1 cellular context compared by ENCODE assay signal in genomic region chr16:9316008-9316407, GRCh38.
TF ChIP-seq lines count a peak whose summit lies in the region.

No MANE protein-coding gene starts in this region.

TF ChIP-seq in HepG2, 621 proteins besides CTCF, POLR2A, EP300 and RAD21 (continued from another document):
- TF ChIP-seq RNF2 (conservative IDR thresholded peaks at IDR 0.05; ENCODE audit: low read depth), result no peak
TF ChIP-seq in HepG2: peak in this region for 3.
